Comparison of ENCODE assay signal across 8 cellular contexts in the genomic region with DNA sequence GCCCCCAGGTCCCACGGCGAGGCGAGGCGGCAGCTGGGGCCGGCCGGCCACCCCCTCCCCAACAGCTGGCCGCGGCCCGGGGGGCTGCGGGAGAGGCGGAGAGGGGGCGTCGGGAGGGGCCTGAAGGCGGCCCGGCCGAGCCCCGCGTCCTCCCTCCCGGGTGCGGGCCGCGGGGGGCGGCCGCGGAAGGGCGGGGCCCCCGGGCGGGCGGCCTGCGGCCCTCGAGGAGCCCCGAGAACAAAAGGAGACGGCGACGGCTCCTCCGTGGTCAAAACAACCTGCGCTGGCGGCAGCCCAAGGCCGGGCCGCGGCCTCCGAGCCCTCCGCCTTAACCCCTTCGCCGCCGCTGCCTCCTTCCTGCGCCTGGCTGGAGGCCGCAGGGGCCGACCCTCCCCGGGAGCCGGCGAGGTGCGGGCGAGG. TPM values are rescaled to one million over a fixed set of nuclear protein-coding genes. Genes with fewer than 3 reads are reported as not detected.
DNase-seq lines count a peak whose midpoint lies in the region; ATAC-seq and TF ChIP-seq lines count a peak whose summit lies in the region.

No MANE protein-coding gene starts in this region.

- H3K27me3 ChIP-seq in BLaER1 treated with 17β-estradiol and CSF1 and Interleukin-3, amounts not matched to agents 10 nM and 100 nM, result peaks cover 100% of the 10 kb centered on the region in 11 experiments
- H3K27me3 ChIP-seq in NT2/D1 (ENCODE audit: insufficient read depth, insufficient read length) (peaks cover 80% of the 10 kb centered on the region), esophagus muscularis mucosa (peaks cover 9 to 65% (median 23%) of the 10 kb centered on the region in 4 donors), ovary (no peaks in the 10 kb centered on the region), aorta (ENCODE audit: control insufficient read depth in 1 of 2, insufficient read depth in 2 of 2, low read length in 1 of 2) (no peaks in the 10 kb centered on the region)

- DNase-seq in NT2/D1 (ENCODE audit: low read depth, low spot score) (no peak), esophagus muscularis mucosa (ENCODE audit: extremely low spot score) (no peak), ovary (peak in 1 of 5 donors; percentile 59), aorta (no peak), NCI-H2227 (lab: John Stamatoyannopoulos, UW; ENCODE audit: unreplicated experiment) (no peak)
- DNase-seq in activated effector memory CD4-positive, alpha-beta T cell treated with anti-CD3 and anti-CD28 coated beads, Interleukin-2, amount 50 U/mL, for 16 hours, result no peak

- H3K9ac ChIP-seq in BLaER1 treated with 17β-estradiol and CSF1 and Interleukin-3, amounts not matched to agents 10 nM and 100 nM, result no peak overlapping the region
- H3K9ac ChIP-seq in NT2/D1 (ENCODE audit: insufficient read length, low read depth), result peak overlapping the region; percentile 42

- TF ChIP-seq CTCF in esophagus muscularis mucosa (IDR thresholded peaks at IDR 0.05) (no peak), ovary (IDR thresholded peaks at IDR 0.05) (no peak)

- no peaks in the 10 kb centered on the region for H3K36me3 ChIP-seq in BLaER1 treated with 17β-estradiol and CSF1 and Interleukin-3, amounts not matched to agents 10 nM and 100 nM
- H3K36me3 ChIP-seq in NT2/D1 (ENCODE audit: insufficient read depth, insufficient read length, low read length) (no peaks in the 10 kb centered on the region), esophagus muscularis mucosa (peaks cover 0 to 13% (median 0%) of the 10 kb centered on the region in 4 donors), ovary (no peaks in the 10 kb centered on the region), aorta (ENCODE audit: control insufficient read depth in 1 of 2, insufficient read depth in 2 of 2, low read length in 1 of 2) (no peaks in the 10 kb centered on the region)

- H3K4me1 ChIP-seq in BLaER1 treated with 17β-estradiol and CSF1 and Interleukin-3, amounts not matched to agents 10 nM and 100 nM, result peaks cover 24 to 47% (median 35%) of the 10 kb centered on the region in 10 experiments
- peaks cover 7% of the 10 kb centered on the region for H3K4me1 ChIP-seq in NT2/D1 (ENCODE audit: insufficient read depth, insufficient read length)
- H3K4me1 ChIP-seq in esophagus muscularis mucosa, result peaks cover 56 to 84% (median 80%) of the 10 kb centered on the region in 4 donors
- peaks cover 5% of the 10 kb centered on the region for H3K4me1 ChIP-seq in ovary (ENCODE audit: insufficient read depth)
- no peaks in the 10 kb centered on the region for H3K4me1 ChIP-seq in aorta (ENCODE audit: control insufficient read depth in 1 of 2, insufficient read depth in 2 of 2, low read length in 2 of 2)

- no CpG with 5 or more reads among the region's 54 CpGs for WGBS in esophagus muscularis mucosa
- WGBS in ovary, 3 donors, result 0 to 1% (median 1%) methylated on average over 18 to 52 of the region's 54 CpGs
- 1% methylated on average over 25 to 54 of the region's 54 CpGs for WGBS in aorta, 2 donors

- peak overlapping the region in 8 of 11 experiments; percentile 4 to 37 (median 10); a peak in 7 of 22 replicates for H3K4me2 ChIP-seq in BLaER1 treated with 17β-estradiol and CSF1 and Interleukin-3, amounts not matched to agents 10 nM and 100 nM

- TF ChIP-seq EP300 in esophagus muscularis mucosa (IDR thresholded peaks at IDR 0.05), result no peak
- TF ChIP-seq EP300 in ovary (IDR thresholded peaks at IDR 0.05), result no peak

- H3K4me3 ChIP-seq in BLaER1 treated with 17β-estradiol and CSF1 and Interleukin-3, amounts not matched to agents 10 nM and 100 nM, result no peak overlapping the region
- H3K4me3 ChIP-seq in NT2/D1 (ENCODE audit: insufficient read length, low read depth) (peak overlapping the region; percentile 45), esophagus muscularis mucosa (peak overlapping the region; percentile 60 to 65 (median 61)), ovary (peak overlapping the region; percentile 45), aorta (ENCODE audit: low read length in 2 of 2) (no peak overlapping the region)

- H3K9me3 ChIP-seq in BLaER1 treated with 17β-estradiol and CSF1 and Interleukin-3, amounts not matched to agents 10 nM and 100 nM (replicated peaks in 1 of 11), result peaks cover 0 to 4% (median 0%) of the 10 kb centered on the region in 11 experiments; a peak in 1 of 22 replicates
- H3K9me3 ChIP-seq in NT2/D1 (ENCODE audit: insufficient read depth, low read length) (no peaks in the 10 kb centered on the region), esophagus muscularis mucosa (no peaks in the 10 kb centered on the region), ovary (no peaks in the 10 kb centered on the region), aorta (ENCODE audit: control insufficient read depth, low read length) (no peaks in the 10 kb centered on the region)

- intact Hi-C loops in esophagus muscularis mucosa (cut with DNase I) (no loop called here), ovary (cut with DNase I) (no loop called here), aorta (cut with DNase I) (no loop called here)

- H3K27ac ChIP-seq in BLaER1 treated with 17β-estradiol and CSF1 and Interleukin-3, amounts not matched to agents 10 nM and 100 nM, result no peak overlapping the region
- H3K27ac ChIP-seq in esophagus muscularis mucosa (replicated peaks in 1 of 4) (peak overlapping the region; percentile 70 to 80 (median 76)), ovary (peak overlapping the region in 1 of 2 donors; percentile 21), aorta (ENCODE audit: low read depth in 1 of 2, low read length in 2 of 2) (no peak overlapping the region)

- TF ChIP-seq POLR2A in esophagus muscularis mucosa (IDR thresholded peaks at IDR 0.05; ENCODE audit: low read depth), result no peak
- TF ChIP-seq POLR2A in ovary (IDR thresholded peaks at IDR 0.05), result no peak

- H4K20me1 ChIP-seq in BLaER1 treated with 17β-estradiol and CSF1 and Interleukin-3, amounts not matched to agents 10 nM and 100 nM, result peaks cover 0 to 99% (median 89%) of the 10 kb centered on the region in 11 experiments; a peak in 18 of 22 replicates

- ATAC-seq in aorta (ENCODE audit: low FRiP score) (no peak), HG03095 (IDR thresholded peaks at IDR 0.05; ENCODE audit: unreplicated experiment) (no peak)

RNA-seq across cellular contexts. Expression of gene PDGFB, which starts 2.4 kb away (rescaled TPM):
- total RNA-seq in esophagus muscularis mucosa (10 to 100 TPM; 12.3 to 25.4 (median 18.8) TPM), ovary (10 to 100 TPM in 1 of 7 donors, 1 to 10 TPM in 6; 3.9 to 10.7 (median 5.5) TPM), aorta (10 to 100 TPM in 1 of 2 donors, 1 to 10 TPM in 1; 6.7 to 20.7 TPM)
- polyA plus RNA-seq in ovary (1 to 10 TPM; 5.0 to 7.9 TPM), aorta (1 to 10 TPM in 1 of 2 donors, under 1 TPM in 1; 0.97 to 1.9 TPM)

Comparison
In these comparisons a context has a peak if more than half of its experiments do, and no peak if none do; other contexts are left out.
1. H3K27ac ChIP-seq: peak in esophagus muscularis mucosa (4 of 4); none in BLaER1 treated with 17β-estradiol and CSF1 and Interleukin-3, amounts not matched to agents 10 nM and 100 nM (0 of 11) and aorta (0 of 2).
2. H3K4me3 ChIP-seq: peak in NT2/D1 (single experiment), esophagus muscularis mucosa (4 of 4) and ovary (single experiment); none in BLaER1 treated with 17β-estradiol and CSF1 and Interleukin-3, amounts not matched to agents 10 nM and 100 nM (0 of 10) and aorta (0 of 2).